2 cellular contexts compared by ENCODE assay signal in the genomic region with DNA sequence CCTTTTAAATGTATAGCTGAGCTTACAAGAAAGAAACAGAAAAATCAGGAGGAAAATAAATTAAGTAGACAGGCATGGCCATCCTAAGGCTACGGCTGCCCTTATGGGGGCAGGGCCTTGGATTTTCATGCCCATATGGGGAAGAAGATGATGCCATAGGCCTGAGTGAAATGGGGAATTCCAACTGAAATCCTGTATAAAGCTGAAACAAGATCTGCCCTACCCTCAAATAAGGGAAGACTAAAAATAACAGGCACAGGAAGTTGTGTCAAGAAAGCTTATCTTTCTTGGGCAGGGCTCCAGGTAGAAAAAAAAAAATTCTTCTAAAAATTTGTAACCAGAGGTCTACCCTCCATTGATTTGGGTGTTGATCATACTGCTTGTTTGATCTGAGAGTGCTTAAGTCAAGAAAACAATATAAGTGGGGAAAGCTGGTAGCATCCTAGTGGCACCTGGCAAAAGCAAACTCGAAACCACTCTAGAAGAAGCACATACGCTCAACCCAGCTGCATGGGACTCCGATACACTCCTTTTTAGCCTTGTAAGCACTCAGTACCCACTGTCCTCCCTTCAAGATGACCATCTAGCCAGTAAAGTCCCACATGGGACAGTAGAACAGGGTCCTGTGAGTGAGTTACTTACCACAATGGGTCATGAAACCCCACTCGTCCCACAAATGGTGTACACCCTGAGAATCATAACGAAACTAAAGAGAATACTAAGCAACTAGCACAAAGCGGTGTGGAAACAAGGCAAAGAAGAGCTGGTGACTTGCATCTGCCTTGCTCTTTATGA.
TF ChIP-seq lines count a peak whose summit lies in the region.

No MANE protein-coding gene starts in this region.

TF ChIP-seq in K562, 482 proteins besides CTCF, POLR2A, EP300 and RAD21:
- TF ChIP-seq SAFB (IDR thresholded peaks at IDR 0.05; ENCODE audit: borderline replicate concordance, low read depth, low read length), result no peak
- TF ChIP-seq ZNF239 (CRISPR knock-in tag; IDR thresholded peaks at IDR 0.05), result no peak
- TF ChIP-seq MEF2A (IDR thresholded peaks at IDR 0.05; ENCODE audit: control insufficient read depth, low read depth, low read length), result peak; percentile 15; the same call in 1 of the 2 replicates
- no peak for TF ChIP-seq SRSF1 (IDR thresholded peaks at IDR 0.05; ENCODE audit: low read depth, low read length)
- 0 out of 4 replicates have a peak, but pooled peaks of 1 of the 2 experiments have one; percentile 23 for TF ChIP-seq SRF (CRISPR knock-in tag; IDR thresholded peaks at IDR 0.05)

TF ChIP-seq in HepG2, 621 proteins besides CTCF, POLR2A, EP300 and RAD21:
- TF ChIP-seq, protein P1, sequence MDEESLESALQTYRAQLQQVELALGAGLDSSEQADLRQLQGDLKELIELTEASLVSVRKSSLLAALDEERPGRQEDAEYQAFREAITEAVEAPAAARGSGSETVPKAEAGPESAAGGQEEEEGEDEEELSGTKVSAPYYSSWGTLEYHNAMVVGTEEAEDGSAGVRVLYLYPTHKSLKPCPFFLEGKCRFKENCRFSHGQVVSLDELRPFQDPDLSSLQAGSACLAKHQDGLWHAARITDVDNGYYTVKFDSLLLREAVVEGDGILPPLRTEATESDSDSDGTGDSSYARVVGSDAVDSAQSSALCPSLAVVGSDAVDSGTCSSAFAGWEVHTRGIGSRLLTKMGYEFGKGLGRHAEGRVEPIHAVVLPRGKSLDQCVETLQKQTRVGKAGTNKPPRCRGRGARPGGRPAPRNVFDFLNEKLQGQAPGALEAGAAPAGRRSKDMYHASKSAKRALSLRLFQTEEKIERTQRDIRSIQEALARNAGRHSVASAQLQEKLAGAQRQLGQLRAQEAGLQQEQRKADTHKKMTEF (CRISPR knock-in tag; IDR thresholded peaks at IDR 0.05), result no peak
- TF ChIP-seq CHCHD3 (CRISPR knock-in tag; IDR thresholded peaks at IDR 0.05) (no peak), ZNF234 (CRISPR knock-in tag; conservative IDR thresholded peaks at IDR 0.05) (no peak), ZSCAN22 (CRISPR knock-in tag; IDR thresholded peaks at IDR 0.05) (no peak), PHF5A (CRISPR knock-in tag; IDR thresholded peaks at IDR 0.05; ENCODE audit: low read depth, unreplicated experiment) (no peak), ZNF652 (CRISPR knock-in tag; IDR thresholded peaks at IDR 0.05; ENCODE audit: borderline replicate concordance, low read depth) (no peak), PRMT3 (CRISPR knock-in tag; IDR thresholded peaks at IDR 0.05; ENCODE audit: borderline replicate concordance, low read depth) (no peak), RFXANK (CRISPR knock-in tag; IDR thresholded peaks at IDR 0.05) (no peak), TAF1 (CRISPR knock-in tag; IDR thresholded peaks at IDR 0.05) (no peak), ZNF282 (IDR thresholded peaks at IDR 0.05; ENCODE audit: partially characterized antibody) (no peak), STAG1 (CRISPR knock-in tag; IDR thresholded peaks at IDR 0.05) (no peak)
- TF ChIP-seq, protein P2, sequence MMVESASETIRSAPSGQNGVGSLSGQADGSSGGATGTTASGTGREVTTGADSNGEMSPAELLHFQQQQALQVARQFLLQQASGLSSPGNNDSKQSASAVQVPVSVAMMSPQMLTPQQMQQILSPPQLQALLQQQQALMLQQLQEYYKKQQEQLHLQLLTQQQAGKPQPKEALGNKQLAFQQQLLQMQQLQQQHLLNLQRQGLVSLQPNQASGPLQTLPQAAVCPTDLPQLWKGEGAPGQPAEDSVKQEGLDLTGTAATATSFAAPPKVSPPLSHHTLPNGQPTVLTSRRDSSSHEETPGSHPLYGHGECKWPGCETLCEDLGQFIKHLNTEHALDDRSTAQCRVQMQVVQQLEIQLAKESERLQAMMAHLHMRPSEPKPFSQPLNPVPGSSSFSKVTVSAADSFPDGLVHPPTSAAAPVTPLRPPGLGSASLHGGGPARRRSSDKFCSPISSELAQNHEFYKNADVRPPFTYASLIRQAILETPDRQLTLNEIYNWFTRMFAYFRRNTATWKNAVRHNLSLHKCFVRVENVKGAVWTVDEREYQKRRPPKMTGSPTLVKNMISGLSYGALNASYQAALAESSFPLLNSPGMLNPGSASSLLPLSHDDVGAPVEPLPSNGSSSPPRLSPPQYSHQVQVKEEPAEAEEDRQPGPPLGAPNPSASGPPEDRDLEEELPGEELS (CRISPR knock-in tag; IDR thresholded peaks at IDR 0.05), result no peak
- TF ChIP-seq, protein P3, sequence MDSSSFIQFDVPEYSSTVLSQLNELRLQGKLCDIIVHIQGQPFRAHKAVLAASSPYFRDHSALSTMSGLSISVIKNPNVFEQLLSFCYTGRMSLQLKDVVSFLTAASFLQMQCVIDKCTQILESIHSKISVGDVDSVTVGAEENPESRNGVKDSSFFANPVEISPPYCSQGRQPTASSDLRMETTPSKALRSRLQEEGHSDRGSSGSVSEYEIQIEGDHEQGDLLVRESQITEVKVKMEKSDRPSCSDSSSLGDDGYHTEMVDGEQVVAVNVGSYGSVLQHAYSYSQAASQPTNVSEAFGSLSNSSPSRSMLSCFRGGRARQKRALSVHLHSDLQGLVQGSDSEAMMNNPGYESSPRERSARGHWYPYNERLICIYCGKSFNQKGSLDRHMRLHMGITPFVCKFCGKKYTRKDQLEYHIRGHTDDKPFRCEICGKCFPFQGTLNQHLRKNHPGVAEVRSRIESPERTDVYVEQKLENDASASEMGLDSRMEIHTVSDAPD (CRISPR knock-in tag; IDR thresholded peaks at IDR 0.05), result no peak
- TF ChIP-seq, protein P4, sequence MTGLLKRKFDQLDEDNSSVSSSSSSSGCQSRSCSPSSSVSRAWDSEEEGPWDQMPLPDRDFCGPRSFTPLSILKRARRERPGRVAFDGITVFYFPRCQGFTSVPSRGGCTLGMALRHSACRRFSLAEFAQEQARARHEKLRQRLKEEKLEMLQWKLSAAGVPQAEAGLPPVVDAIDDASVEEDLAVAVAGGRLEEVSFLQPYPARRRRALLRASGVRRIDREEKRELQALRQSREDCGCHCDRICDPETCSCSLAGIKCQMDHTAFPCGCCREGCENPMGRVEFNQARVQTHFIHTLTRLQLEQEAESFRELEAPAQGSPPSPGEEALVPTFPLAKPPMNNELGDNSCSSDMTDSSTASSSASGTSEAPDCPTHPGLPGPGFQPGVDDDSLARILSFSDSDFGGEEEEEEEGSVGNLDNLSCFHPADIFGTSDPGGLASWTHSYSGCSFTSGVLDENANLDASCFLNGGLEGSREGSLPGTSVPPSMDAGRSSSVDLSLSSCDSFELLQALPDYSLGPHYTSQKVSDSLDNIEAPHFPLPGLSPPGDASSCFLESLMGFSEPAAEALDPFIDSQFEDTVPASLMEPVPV (CRISPR knock-in tag; IDR thresholded peaks at IDR 0.05), result no peak
- TF ChIP-seq, protein P5, sequence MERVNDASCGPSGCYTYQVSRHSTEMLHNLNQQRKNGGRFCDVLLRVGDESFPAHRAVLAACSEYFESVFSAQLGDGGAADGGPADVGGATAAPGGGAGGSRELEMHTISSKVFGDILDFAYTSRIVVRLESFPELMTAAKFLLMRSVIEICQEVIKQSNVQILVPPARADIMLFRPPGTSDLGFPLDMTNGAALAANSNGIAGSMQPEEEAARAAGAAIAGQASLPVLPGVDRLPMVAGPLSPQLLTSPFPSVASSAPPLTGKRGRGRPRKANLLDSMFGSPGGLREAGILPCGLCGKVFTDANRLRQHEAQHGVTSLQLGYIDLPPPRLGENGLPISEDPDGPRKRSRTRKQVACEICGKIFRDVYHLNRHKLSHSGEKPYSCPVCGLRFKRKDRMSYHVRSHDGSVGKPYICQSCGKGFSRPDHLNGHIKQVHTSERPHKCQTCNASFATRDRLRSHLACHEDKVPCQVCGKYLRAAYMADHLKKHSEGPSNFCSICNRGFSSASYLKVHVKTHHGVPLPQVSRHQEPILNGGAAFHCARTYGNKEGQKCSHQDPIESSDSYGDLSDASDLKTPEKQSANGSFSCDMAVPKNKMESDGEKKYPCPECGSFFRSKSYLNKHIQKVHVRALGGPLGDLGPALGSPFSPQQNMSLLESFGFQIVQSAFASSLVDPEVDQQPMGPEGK (CRISPR knock-in tag; IDR thresholded peaks at IDR 0.05), result no peak
- TF ChIP-seq, protein P6, sequence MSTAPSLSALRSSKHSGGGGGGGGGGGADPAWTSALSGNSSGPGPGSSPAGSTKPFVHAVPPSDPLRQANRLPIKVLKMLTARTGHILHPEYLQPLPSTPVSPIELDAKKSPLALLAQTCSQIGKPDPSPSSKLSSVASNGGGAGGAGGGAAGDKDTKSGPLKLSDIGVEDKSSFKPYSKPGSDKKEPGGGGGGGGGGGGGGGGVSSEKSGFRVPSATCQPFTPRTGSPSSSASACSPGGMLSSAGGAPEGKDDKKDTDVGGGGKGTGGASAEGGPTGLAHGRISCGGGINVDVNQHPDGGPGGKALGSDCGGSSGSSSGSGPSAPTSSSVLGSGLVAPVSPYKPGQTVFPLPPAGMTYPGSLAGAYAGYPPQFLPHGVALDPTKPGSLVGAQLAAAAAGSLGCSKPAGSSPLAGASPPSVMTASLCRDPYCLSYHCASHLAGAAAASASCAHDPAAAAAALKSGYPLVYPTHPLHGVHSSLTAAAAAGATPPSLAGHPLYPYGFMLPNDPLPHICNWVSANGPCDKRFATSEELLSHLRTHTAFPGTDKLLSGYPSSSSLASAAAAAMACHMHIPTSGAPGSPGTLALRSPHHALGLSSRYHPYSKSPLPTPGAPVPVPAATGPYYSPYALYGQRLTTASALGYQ (CRISPR knock-in tag; IDR thresholded peaks at IDR 0.05), result no peak
